9 cellular contexts compared by ENCODE assay signal in the genomic region with DNA sequence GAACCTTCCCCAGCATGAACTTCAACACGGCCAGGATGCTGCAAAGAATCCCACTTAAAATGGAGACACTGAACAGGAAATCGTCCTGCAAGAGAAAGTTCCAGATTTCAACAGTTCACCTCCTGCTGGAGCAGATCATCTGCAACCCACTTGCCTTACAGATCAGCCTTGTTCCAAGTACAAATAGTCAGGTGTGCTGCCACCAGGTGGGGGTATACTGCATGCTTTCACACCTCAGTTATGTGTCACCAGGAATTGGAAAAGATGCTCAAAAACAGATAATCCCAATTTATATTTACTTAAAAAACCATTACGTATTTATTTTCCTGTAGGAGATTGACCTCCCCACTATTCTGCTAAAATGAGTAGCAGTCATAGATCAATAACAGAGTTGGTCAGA.
A peak's percentile ranks its signal among the peaks of the same experiment; 100 is the strongest.
DNase-seq lines count a peak whose midpoint lies in the region; ATAC-seq and TF ChIP-seq lines count a peak whose summit lies in the region.
"Had no signal": no experiment of that assay in that cellular context is flagged by ENCODE, and none has a peak within 500 bp of the region (broad histone marks: within the 10 kb centered on the region; RNA-seq: fewer than 3 reads in every experiment).

No MANE protein-coding gene starts in this region.

- no peaks in the 10 kb centered on the region for H3K9me3 Mint-ChIP-seq in CD4-positive, alpha-beta T cell
- H3K9me3 Mint-ChIP-seq in natural killer cell, result no peaks in the 10 kb centered on the region

- intact Hi-C loops in CD4-positive, alpha-beta T cell (cut with DNase I, micrococcal nuclease), result loop anchor here (1.0 to 5.0 kb wide), 2 partner anchors 226 to 430 kb away; no protein-coding TSS in a partner anchor
- intact Hi-C loops in natural killer cell (cut with micrococcal nuclease), result loop anchor here (5.0 kb wide), 1 partner anchor 431 kb away; no protein-coding TSS in a partner anchor

- DNase-seq in CD4-positive, alpha-beta T cell, result peak in 4 of 10 experiments; percentile 8 to 43 (median 24)
- DNase-seq in NCI-H524 (lab: John Stamatoyannopoulos, UW) (peak; percentile 25 to 68), astrocyte of the hippocampus (ENCODE audit: low read depth, low spot score) (peak; percentile 51), mesenteric fat pad (ENCODE audit: low spot score) (peak; percentile 30), EL (no peak), natural killer cell (no peak)

- no peaks in the 10 kb centered on the region for H3K4me1 Mint-ChIP-seq in CD4-positive, alpha-beta T cell (ENCODE audit: low read depth)
- peaks cover 0 to 10% of the 10 kb centered on the region in 2 donors for H3K4me1 Mint-ChIP-seq in natural killer cell

- no peaks in the 10 kb centered on the region for H3K27me3 ChIP-seq in CD4-positive, alpha-beta T cell (ENCODE audit: control insufficient read depth, insufficient read depth, low read length)

- CTCF ChIA-PET in CD4-positive, alpha-beta T cell (lab: Charles Lee), result no interaction called here

- H3K27me3 Mint-ChIP-seq in CD4-positive, alpha-beta T cell, result no peaks in the 10 kb centered on the region
- H3K27me3 Mint-ChIP-seq in natural killer cell (ENCODE audit: low read depth in 2 of 2), result no peaks in the 10 kb centered on the region
- H3K27me3 Mint-ChIP-seq: activated naive CD8-positive, alpha-beta T cell had no signal

- no peak for ATAC-seq in CD4-positive, alpha-beta T cell (ENCODE audit: poor library complexity)
- ATAC-seq in GM21526 (IDR thresholded peaks at IDR 0.05; ENCODE audit: low FRiP score, unreplicated experiment) (peak; percentile 61), GM21528 (IDR thresholded peaks at IDR 0.05; ENCODE audit: low FRiP score, unreplicated experiment) (no peak), natural killer cell (no peak)

- no peaks in the 10 kb centered on the region for H3K9me3 ChIP-seq in CD4-positive, alpha-beta T cell (ENCODE audit: control insufficient read depth, low read length)

- POLR2A ChIA-PET in CD4-positive, alpha-beta T cell (lab: Charles Lee), result no interaction called here

- H3K27ac Mint-ChIP-seq in CD4-positive, alpha-beta T cell, result no peak overlapping the region
- peak overlapping the region in 1 of 2 donors; percentile 45 for H3K27ac Mint-ChIP-seq in natural killer cell
- H3K27ac Mint-ChIP-seq: activated naive CD8-positive, alpha-beta T cell had no signal

- no peak overlapping the region for H3K27ac ChIP-seq in CD4-positive, alpha-beta T cell (ENCODE audit: low read depth, low read length)

- TF ChIP-seq CTCF in CD4-positive, alpha-beta T cell (IDR thresholded peaks at IDR 0.05), result peak; percentile 23
- TF ChIP-seq CTCF in natural killer cell (IDR thresholded peaks at IDR 0.05), result no peak

- H3K36me3 Mint-ChIP-seq in CD4-positive, alpha-beta T cell (ENCODE audit: low read depth), result no peaks in the 10 kb centered on the region
- no peaks in the 10 kb centered on the region for H3K36me3 Mint-ChIP-seq in natural killer cell
- H3K36me3 Mint-ChIP-seq: activated naive CD8-positive, alpha-beta T cell had no signal

- no peak overlapping the region for H3K4me3 Mint-ChIP-seq in CD4-positive, alpha-beta T cell
- H3K4me3 Mint-ChIP-seq in natural killer cell, result no peak overlapping the region
- H3K4me3 Mint-ChIP-seq: activated naive CD8-positive, alpha-beta T cell had no signal

Comparison
In these comparisons a context has a peak if more than half of its experiments do, and no peak if none do; other contexts are left out.
1. DNase-seq: peak in NCI-H524 (2 of 2), astrocyte of the hippocampus (single experiment) and mesenteric fat pad (single experiment); none in EL (single experiment) and natural killer cell (single experiment).